Comparison of ENCODE assay signal across 21 cellular contexts in genomic region chr1:205954819-205955404, GRCh38. TPM values are rescaled to one million over a fixed set of nuclear protein-coding genes. Genes with fewer than 3 reads are reported as not detected.
DNase-seq lines count a peak whose midpoint lies in the region; ATAC-seq, FAIRE-seq and TF ChIP-seq lines count a peak whose summit lies in the region.
"Had no signal": no experiment of that assay in that cellular context is flagged by ENCODE, and none has a peak within 500 bp of the region (broad histone marks: within the 10 kb centered on the region; RNA-seq: fewer than 3 reads in every experiment).

No MANE protein-coding gene starts in this region.

- CTCF ChIA-PET in HepG2 (lab: Yijun Ruan, JAX; ENCODE audit: low intra/inter-chr PET ratio, low total read pairs), result no interaction called here

- FAIRE-seq in HepG2 (lab: Jason Lieb, UNC), result no peak

- POLR2A ChIA-PET in HepG2 (lab: Yijun Ruan, JAX), result no interaction called here

- H3K4me3 ChIP-seq in HepG2 (replicated peaks in 1 of 3; ENCODE audit: insufficient read depth in 1 of 3, low read depth in 2 of 3, low read length in 3 of 3) (no peak overlapping the region), right lobe of liver (no peak overlapping the region), stomach (no peak overlapping the region)
- H3K4me3 ChIP-seq: GM23248 had no signal

- no peak for ATAC-seq in HepG2
- no peak for ATAC-seq in right lobe of liver
- no peak for ATAC-seq in Right ventricle myocardium superior (ENCODE audit: poor library complexity)
- ATAC-seq: Panc1, SK-N-SH treated with all-trans-retinoic acid at 6 μM for 48 hours had no signal

- no peak for TF ChIP-seq RAD21 in HepG2 (CRISPR knock-in tag; IDR thresholded peaks at IDR 0.05)

- H3K36me3 ChIP-seq in HepG2 (replicated peaks in 1 of 2; ENCODE audit: control insufficient read depth in 1 of 2, insufficient read depth in 2 of 2, low read length in 2 of 2) (no peaks in the 10 kb centered on the region), right lobe of liver (no peaks in the 10 kb centered on the region), stomach (no peaks in the 10 kb centered on the region)

- in situ Hi-C loops in HepG2 (cut with HindIII; ENCODE audit: extremely low pct_ligation_motif_present, low pct_unique_long_range_greater_than_20kb), result no loop called here

- no peak overlapping the region for H3K9ac ChIP-seq in HepG2 (ENCODE audit: insufficient read depth, low read depth, low read length)
- H3K9ac ChIP-seq: GM23248 had no signal

- no peaks in the 10 kb centered on the region for H3K79me2 ChIP-seq in HepG2 (ENCODE audit: insufficient read depth, low read length)

- H4K20me1 ChIP-seq in HepG2 (ENCODE audit: insufficient read depth, low read length), result no peaks in the 10 kb centered on the region

- 17% methylated on average over 11 of the region's 11 CpGs for WGBS in HepG2 (ENCODE audit: low lambda C conversion rate)
- 59% methylated on average over 11 of the region's 11 CpGs for WGBS in right lobe of liver (ENCODE audit: insufficient coverage, low coverage, low lambda C conversion rate, missing lambda C conversion rate)
- WGBS in stomach, 5 donors, result 33 to 59% (median 37%) methylated on average over 11 of the region's 11 CpGs

- DNase-seq in HepG2 (ENCODE audit: low spot score), result no peak
- no peak for DNase-seq in right lobe of liver
- DNase-seq in NCI-H187 (lab: John Stamatoyannopoulos, UW), result peak; percentile 32 to 56
- DNase-seq in NCI-H510A treated with DMSO at 0.1 percent for 48 hours (lab: John Stamatoyannopoulos, UW), result peak; percentile 74
- DNase-seq in stomach, result no peak
- DNase-seq in DMS 273 (lab: John Stamatoyannopoulos, UW; ENCODE audit: unreplicated experiment), result no peak
- no peak for DNase-seq in Right ventricle myocardium superior
- no peak for DNase-seq in mesenteric fat pad (ENCODE audit: low spot score)
- DNase-seq: CD4-positive, alpha-beta memory T cell; DMS 273 treated with DMSO at 0.1 percent for 48 hours; GDM1; GM23248; KG1; NCI-H1105; NCI-H2081 treated with DMSO at 0.1 percent for 48 hours; NCI-H526 treated with DMSO at 0.1 percent for 48 hours; SHP77 had no signal

- no peak for TF ChIP-seq EP300 in HepG2 (IDR thresholded peaks at IDR 0.05; ENCODE audit: low read depth in 2 of 2, low read length in 2 of 2)
- no peak for TF ChIP-seq EP300 in HepG2 (CRISPR knock-in tag; IDR thresholded peaks at IDR 0.05; ENCODE audit: borderline replicate concordance)
- no peak for TF ChIP-seq EP300 in stomach (IDR thresholded peaks at IDR 0.05)

- intact Hi-C loops in HepG2 (cut with micrococcal nuclease; ENCODE audit: unreplicated experiment) (loop anchor here (2.0 kb wide), 1 partner anchor 22 kb away; no protein-coding TSS in a partner anchor), right lobe of liver (cut with DNase I) (no loop called here), stomach (cut with DNase I; ENCODE audit: low total_unique reads) (no loop called here), Right ventricle myocardium superior (cut with DNase I) (no loop called here)

- BruUV-seq in HepG2 (replicated peaks; lab: Mats Ljungman, UMichigan), result no TSS peak

- H3K27me3 ChIP-seq in HepG2 (ENCODE audit: control insufficient read depth in 1 of 2, insufficient read depth in 2 of 2, low read length in 2 of 2) (peaks cover 1 to 40% of the 10 kb centered on the region in 2 experiments; a peak in 3 of 5 replicates), right lobe of liver (no peaks in the 10 kb centered on the region), stomach (peaks cover 0 to 23% (median 0%) of the 10 kb centered on the region in 3 donors)

- no peak overlapping the region for H3K4me2 ChIP-seq in HepG2 (ENCODE audit: low read depth, low read length)

- no peaks in the 10 kb centered on the region for H3K4me1 ChIP-seq in HepG2 (ENCODE audit: insufficient read depth, low read length)
- H3K4me1 ChIP-seq in right lobe of liver, result no peaks in the 10 kb centered on the region
- peaks cover 0 to 28% (median 18%) of the 10 kb centered on the region in 4 donors for H3K4me1 ChIP-seq in stomach

- TF ChIP-seq POLR2A in HepG2 (IDR thresholded peaks at IDR 0.05; ENCODE audit: insufficient read depth in 1 of 2, low read depth in 2 of 2, low read length in 2 of 2) (no peak), right lobe of liver (IDR thresholded peaks at IDR 0.05) (no peak), stomach (IDR thresholded peaks at IDR 0.05) (no peak)

- no peaks in the 10 kb centered on the region for H3K9me3 ChIP-seq in HepG2 (ENCODE audit: low read length)
- no peaks in the 10 kb centered on the region for H3K9me3 ChIP-seq in right lobe of liver
- no peaks in the 10 kb centered on the region for H3K9me3 ChIP-seq in stomach

- TF ChIP-seq CTCF in HepG2 (CRISPR knock-in tag; IDR thresholded peaks at IDR 0.05) (no peak), right lobe of liver (IDR thresholded peaks at IDR 0.05) (no peak), stomach (IDR thresholded peaks at IDR 0.05) (no peak)

- no peak overlapping the region for H3K27ac ChIP-seq in HepG2 (ENCODE audit: extremely low read length, insufficient read depth, low read length)
- H3K27ac ChIP-seq in right lobe of liver, result no peak overlapping the region
- peak overlapping the region in 3 of 5 donors; percentile 29 to 66 (median 34) for H3K27ac ChIP-seq in stomach
- H3K27ac ChIP-seq: GM23248 had no signal

- H2AFZ ChIP-seq in HepG2 (ENCODE audit: low read length), result no peak overlapping the region
- H2AFZ ChIP-seq: GM23248 had no signal

TF ChIP-seq in HepG2, 621 proteins besides CTCF, POLR2A, EP300 and RAD21 (continues in another document):
- no peak for TF ChIP-seq GFI1 (CRISPR knock-in tag; IDR thresholded peaks at IDR 0.05; ENCODE audit: borderline replicate concordance)
- TF ChIP-seq FOXP1 (IDR thresholded peaks at IDR 0.05), result no peak
- 0 out of 2 replicates have a peak, but pooled peaks have one; percentile 12 for TF ChIP-seq FOXP1 (CRISPR knock-in tag; IDR thresholded peaks at IDR 0.05)

RNA-seq across cellular contexts. Expression of gene SLC26A9, which starts 11.7 kb away (rescaled TPM):
- total RNA-seq in HepG2 (2016; rRNA removed; fragmentation: Illumina TruSeq; extraction: Trizol) (0.04 and 0.15 TPM in 2 replicates), right lobe of liver (under 1 TPM in 1 of 6 experiments, not detected in 5; 0.09 TPM), stomach (10 to 100 TPM in 4 of 5 donors, not detected in 1; 30.0 to 63.0 (median 36.4) TPM), Right ventricle myocardium superior (33.0 TPM), mesenteric fat pad (not detected)
- not detected in 2 replicates for total RNA-seq in HepG2 (2016; cell fraction: cytosol; rRNA removed; fragmentation: Illumina TruSeq; extraction: Trizol; ENCODE audit: low read depth)
- 0.04 TPM in 1 of 2 replicates, not detected in the other for total RNA-seq in HepG2 (2016; cell fraction: insoluble cytoplasmic fraction; rRNA removed; fragmentation: Illumina TruSeq; extraction: Trizol)
- 0.06 TPM in 1 of 2 replicates, not detected in the other for total RNA-seq in HepG2 (2016; cell fraction: membrane; rRNA removed; fragmentation: Illumina TruSeq; extraction: Trizol)
- 0.09 TPM in 1 of 2 replicates, not detected in the other for total RNA-seq in HepG2 (2016; cell fraction: nucleus; rRNA removed; fragmentation: Illumina TruSeq; extraction: Trizol)
- polyA plus RNA-seq in HepG2 (2011; rRNA removed) (0.03 and 0.11 TPM in 2 replicates), stomach (10 to 100 TPM in 1 of 3 donors, 1 to 10 TPM in 2; 7.9 to 13.3 (median 9.2) TPM)
- 0.03 TPM in 2 replicates for polyA plus RNA-seq in HepG2 (2011; cell fraction: cytosol; rRNA removed)
- polyA plus RNA-seq in HepG2 (2011; cell fraction: nucleus; rRNA removed), result 0.19 and 0.43 TPM in 2 replicates
- polyA plus RNA-seq in HepG2 (2012), result 0.04 TPM in 1 of 2 replicates, not detected in the other
- not detected in 2 replicates for polyA plus RNA-seq in HepG2 (2016; cell fraction: cytosol; fragmentation: Illumina TruSeq; extraction: Trizol; ENCODE audit: low read depth)
- 0.09 TPM in 1 of 2 replicates, not detected in the other for polyA plus RNA-seq in HepG2 (2016; cell fraction: insoluble cytoplasmic fraction; fragmentation: Illumina TruSeq; extraction: Trizol; ENCODE audit: low read depth)
- 0.07 and 0.13 TPM in 2 replicates for polyA plus RNA-seq in HepG2 (2016; cell fraction: membrane; fragmentation: Illumina TruSeq; extraction: Trizol; ENCODE audit: low read depth)
- polyA plus RNA-seq in HepG2 (2016; cell fraction: nucleus; fragmentation: Illumina TruSeq; extraction: Trizol; ENCODE audit: insufficient read depth, low read depth), result 0.40 and 0.41 TPM in 2 replicates
- polyA minus RNA-seq in HepG2 (2011; rRNA and poly(A)+ RNA removed; ENCODE audit: low replicate concordance), result 0.02 and 0.09 TPM in 2 replicates
- not detected in 2 replicates for polyA minus RNA-seq in HepG2 (2011; cell fraction: cytosol; rRNA and poly(A)+ RNA removed)
- 0.39 TPM in 1 of 2 replicates, not detected in the other for polyA minus RNA-seq in HepG2 (2011; cell fraction: nucleus; rRNA and poly(A)+ RNA removed)
- total RNA-seq: CD4-positive, alpha-beta memory T cell; GM23248; M059J; T-helper 1 cell treated with Interleukin-12 subunit alpha and Interleukin-12 subunit beta and Interleukin-4 antibody, amounts not matched to agents 30 ng/mL and 1 ng/mL, for 36 hours had no signal
- polyA plus RNA-seq: CD4-positive, alpha-beta memory T cell; GM23248 had no signal

RNA-seq across cellular contexts. Expression of gene RAB7B, which starts 48.3 kb away (rescaled TPM):
- total RNA-seq in HepG2 (2016; rRNA removed; fragmentation: Illumina TruSeq; extraction: Trizol) (0.34 and 0.46 TPM in 2 replicates), right lobe of liver (1 to 10 TPM in 1 of 6 experiments, under 1 TPM in 5; 0.14 to 1.4 (median 0.37) TPM), stomach (10 to 100 TPM in 1 of 5 donors, 1 to 10 TPM in 2, under 1 TPM in 1, not detected in 1; 0.89 to 14.0 (median 4.6) TPM), Right ventricle myocardium superior (1.2 TPM), mesenteric fat pad (6.0 TPM)
- total RNA-seq in HepG2 (2016; cell fraction: cytosol; rRNA removed; fragmentation: Illumina TruSeq; extraction: Trizol; ENCODE audit: low read depth), result not detected in 2 replicates
- total RNA-seq in HepG2 (2016; cell fraction: insoluble cytoplasmic fraction; rRNA removed; fragmentation: Illumina TruSeq; extraction: Trizol), result 0.32 and 0.49 TPM in 2 replicates
- 0.22 TPM in 1 of 2 replicates, not detected in the other for total RNA-seq in HepG2 (2016; cell fraction: membrane; rRNA removed; fragmentation: Illumina TruSeq; extraction: Trizol)
- 0.19 and 0.28 TPM in 2 replicates for total RNA-seq in HepG2 (2016; cell fraction: nucleus; rRNA removed; fragmentation: Illumina TruSeq; extraction: Trizol)
- polyA plus RNA-seq in HepG2 (2011; rRNA removed) (0.05 and 0.39 TPM in 2 replicates), stomach (1 to 10 TPM; 3.4 to 8.2 (median 6.2) TPM)
- polyA plus RNA-seq in HepG2 (2011; cell fraction: cytosol; rRNA removed), result 0.09 and 0.19 TPM in 2 replicates
- polyA plus RNA-seq in HepG2 (2011; cell fraction: nucleus; rRNA removed), result 0.31 and 0.34 TPM in 2 replicates
- polyA plus RNA-seq in HepG2 (2012), result not detected in 2 replicates
- 0.06 and 0.08 TPM in 2 replicates for polyA plus RNA-seq in HepG2 (2016; cell fraction: cytosol; fragmentation: Illumina TruSeq; extraction: Trizol; ENCODE audit: low read depth)
- 0.50 and 0.66 TPM in 2 replicates for polyA plus RNA-seq in HepG2 (2016; cell fraction: insoluble cytoplasmic fraction; fragmentation: Illumina TruSeq; extraction: Trizol; ENCODE audit: low read depth)
- polyA plus RNA-seq in HepG2 (2016; cell fraction: membrane; fragmentation: Illumina TruSeq; extraction: Trizol; ENCODE audit: low read depth), result 0.10 TPM in 1 of 2 replicates, not detected in the other
- 0.24 TPM in 1 of 2 replicates, not detected in the other for polyA plus RNA-seq in HepG2 (2016; cell fraction: nucleus; fragmentation: Illumina TruSeq; extraction: Trizol; ENCODE audit: insufficient read depth, low read depth)
- polyA minus RNA-seq in HepG2 (2011; rRNA and poly(A)+ RNA removed; ENCODE audit: low replicate concordance), result 0.12 TPM in 1 of 2 replicates, not detected in the other
- polyA minus RNA-seq in HepG2 (2011; cell fraction: cytosol; rRNA and poly(A)+ RNA removed), result not detected in 2 replicates
- not detected in 2 replicates for polyA minus RNA-seq in HepG2 (2011; cell fraction: nucleus; rRNA and poly(A)+ RNA removed)
- total RNA-seq: T-helper 1 cell treated with Interleukin-12 subunit alpha and Interleukin-12 subunit beta and Interleukin-4 antibody, amounts not matched to agents 30 ng/mL and 1 ng/mL, for 36 hours had no signal
- polyA plus RNA-seq: CD4-positive, alpha-beta memory T cell had no signal

Comparison
In these comparisons a context has a peak if more than half of its experiments do, and no peak if none do; other contexts are left out.
1. DNase-seq: peak in NCI-H187 (2 of 2) and NCI-H510A treated with DMSO at 0.1 percent for 48 hours (single experiment); none in HepG2 (single experiment), right lobe of liver (0 of 3), stomach (single experiment), DMS 273 (single experiment), Right ventricle myocardium superior (single experiment) and mesenteric fat pad (single experiment).
2. H3K27ac ChIP-seq: peak in stomach (3 of 5); none in HepG2 (single experiment) and right lobe of liver (0 of 3).